ENCODE assay signal across 10 cellular contexts in the genomic region with DNA sequence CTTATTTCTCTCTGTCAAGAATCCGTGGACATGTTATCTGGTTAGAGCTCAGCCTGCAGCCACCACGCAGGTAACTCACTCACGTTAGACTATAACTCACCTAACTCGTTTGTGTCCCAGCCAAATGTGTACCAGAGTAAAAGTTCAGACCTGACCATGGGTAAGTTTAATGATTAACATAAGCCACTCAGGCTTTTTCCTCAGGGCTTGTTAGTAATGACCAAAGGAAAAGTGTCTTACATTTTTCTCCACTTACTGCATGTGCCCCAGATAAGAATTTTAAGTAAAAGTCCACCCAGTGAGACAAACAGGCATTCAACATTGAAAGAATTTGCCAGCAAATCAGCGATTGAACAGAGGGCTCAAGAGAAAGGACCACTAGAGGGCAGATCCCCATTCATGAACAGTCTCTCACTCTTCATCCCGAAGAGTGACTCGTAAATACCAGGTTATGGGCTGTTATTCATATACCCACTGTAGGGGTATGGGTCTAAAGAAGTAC. TPM values are rescaled to one million over a fixed set of nuclear protein-coding genes. Genes with fewer than 3 reads are reported as not detected.
A peak's percentile ranks its signal among the peaks of the same experiment; 100 is the strongest.
DNase-seq lines count a peak whose midpoint lies in the region; ATAC-seq, FAIRE-seq and TF ChIP-seq lines count a peak whose summit lies in the region.
"Had no signal": no experiment of that assay in that cellular context is flagged by ENCODE, and none has a peak within 500 bp of the region (broad histone marks: within the 10 kb centered on the region; RNA-seq: fewer than 3 reads in every experiment).

Gene PKHD1, minus strand, starts transcription at position 116 of the 502 bp plus-strand sequence. CDS start 2,680 bp downstream, outside the sequence.

- POLR2A ChIA-PET in A549 (lab: Yijun Ruan, JAX) = no interaction called here

- no peak for TF ChIP-seq POLR2A in A549 (IDR thresholded peaks at IDR 0.05; ENCODE audit: low read length)

- 0 out of 3 replicates have a peak, but pooled peaks have one; percentile 6 for TF ChIP-seq CTCF in A549 (IDR thresholded peaks at IDR 0.05)

- WGBS in A549 (ENCODE audit: missing lambda C conversion rate) = 9% methylated on average over 7 of the region's 7 CpGs

- no peak within 1 kb of the TSS for H3K4me2 ChIP-seq in A549

- no peak within 1 kb of the TSS for H3K27ac ChIP-seq in A549
- H3K27ac ChIP-seq: right atrium auricular region had no signal

- ATAC-seq in A549 = peak in 1 of 2 experiments; percentile 52; a peak in 3 of 6 replicates
- ATAC-seq in GM18867 (IDR thresholded peaks at IDR 0.05; ENCODE audit: unreplicated experiment) = peak; percentile 65
- ATAC-seq in GM18909 (IDR thresholded peaks at IDR 0.05; ENCODE audit: poor library complexity, unreplicated experiment) = no peak

- no peak for FAIRE-seq in A549 (lab: Jason Lieb, UNC)

- DNase-seq in A549 (ENCODE audit: low read depth in 1 of 2, low spot score in 1 of 2) = peak in 1 of 2 experiments; percentile 2
- peak; percentile 9 for DNase-seq in RPMI8226
- DNase-seq in iPS-NIHi11 (ENCODE audit: low spot score) = peak; percentile 41
- no peak for DNase-seq in activated naive CD4-positive, alpha-beta T cell (lab: John Stamatoyannopoulos, UW)
- no peak for DNase-seq in NCI-H2081 (lab: John Stamatoyannopoulos, UW)
- no peak for DNase-seq in NCI-H2196 (lab: John Stamatoyannopoulos, UW; ENCODE audit: unreplicated experiment)

- H3K9me3 ChIP-seq in A549 = no peaks in the 10 kb centered on the region
- H3K9me3 ChIP-seq: right atrium auricular region had no signal

- no peaks in the 10 kb centered on the region for H3K4me1 ChIP-seq in A549
- H3K4me1 ChIP-seq: right atrium auricular region had no signal

- CTCF ChIA-PET in A549 (lab: Yijun Ruan, JAX) = no interaction called here

- no peak for TF ChIP-seq EP300 in A549 (IDR thresholded peaks at IDR 0.05)

- H3K4me3 ChIP-seq in A549 = no peak within 1 kb of the TSS
- H3K4me3 ChIP-seq: right atrium auricular region had no signal

- no peak for TF ChIP-seq RAD21 in A549 (conservative IDR thresholded peaks at IDR 0.05 in 1 of 2, IDR thresholded peaks at IDR 0.05 in 1 of 2)

TF ChIP-seq in A549, 52 proteins besides CTCF, POLR2A, EP300 and RAD21:
- TF ChIP-seq TP53 (CRISPR knock-in tag; IDR thresholded peaks at IDR 0.05) = no peak
- TF ChIP-seq HOXB5 (CRISPR knock-in tag; IDR thresholded peaks at IDR 0.05) = no peak
- no peak for TF ChIP-seq CBX8 (IDR thresholded peaks at IDR 0.05)
- no peak for TF ChIP-seq ZC3H11A (IDR thresholded peaks at IDR 0.05)
- no peak for TF ChIP-seq RFX5 (IDR thresholded peaks at IDR 0.05)
- no peak for TF ChIP-seq BHLHE40 (IDR thresholded peaks at IDR 0.05; ENCODE audit: low read depth, low read length)
- no peak for TF ChIP-seq HDAC2 (IDR thresholded peaks at IDR 0.05)
- no peak for TF ChIP-seq KDM1A (IDR thresholded peaks at IDR 0.05; ENCODE audit: low read depth)
- TF ChIP-seq NPAS2 (CRISPR knock-in tag; IDR thresholded peaks at IDR 0.05; ENCODE audit: borderline replicate concordance) = no peak
- no peak for TF ChIP-seq MYC (IDR thresholded peaks at IDR 0.05; ENCODE audit: borderline replicate concordance, low read length)
- no peak for TF ChIP-seq USF2 (IDR thresholded peaks at IDR 0.05)
- no peak for TF ChIP-seq FOXS1 (CRISPR knock-in tag; IDR thresholded peaks at IDR 0.05)
- no peak for TF ChIP-seq RARB (CRISPR knock-in tag; IDR thresholded peaks at IDR 0.05)
- TF ChIP-seq ZNF302 (CRISPR knock-in tag; IDR thresholded peaks at IDR 0.05) = no peak
- TF ChIP-seq SMC3 (IDR thresholded peaks at IDR 0.05) = no peak
- no peak for TF ChIP-seq REST (IDR thresholded peaks at IDR 0.05)
- TF ChIP-seq RNF2 (IDR thresholded peaks at IDR 0.05; ENCODE audit: borderline replicate concordance, low read depth) = no peak

RNA-seq across cellular contexts. Expression of gene PKHD1, which starts in this region (rescaled TPM):
- not detected in 2 replicates for polyA plus RNA-seq in A549 (2011; rRNA removed)
- not detected in 2 replicates for polyA plus RNA-seq in A549 (2012; cell fraction: cytosol; rRNA removed)
- not detected in 2 replicates for polyA plus RNA-seq in A549 (2012; cell fraction: nucleus; rRNA removed)
- polyA plus RNA-seq in A549 (2017; fragmentation: RNase III; extraction: RNeasy Plus Mini Kit Qiagen cat#74134 plus additional on column Dnase treatment) = not detected in 3 replicates
- polyA minus RNA-seq in A549 (2011; rRNA and poly(A)+ RNA removed) = under 0.01 TPM in 1 of 2 replicates, not detected in the other
- polyA plus RNA-seq: IgD-negative memory B cell had no signal

Comparison
In these comparisons a context has a peak if more than half of its experiments do, and no peak if none do; other contexts are left out.
1. DNase-seq: peak in RPMI8226 (single experiment) and iPS-NIHi11 (single experiment); none in activated naive CD4-positive, alpha-beta T cell (0 of 4), NCI-H2081 (0 of 2) and NCI-H2196 (single experiment).